16 cellular contexts compared by ENCODE assay signal in genomic region chr7:129898007-129898406, GRCh38.
"Had no signal": no experiment of that assay in that cellular context is flagged by ENCODE, and none has a peak within 500 bp of the region (broad histone marks: within the 10 kb centered on the region; RNA-seq: fewer than 3 reads in every experiment).

No MANE protein-coding gene starts in this region.

- ATAC-seq: foreskin keratinocyte had no signal

- H3K27ac ChIP-seq: foreskin keratinocyte, uterus had no signal

- DNase-seq: activated CD4-positive, alpha-beta T cell treated with anti-CD3 and anti-CD28 coated beads, Interleukin-2, amount 10 ng/mL, durations not matched to agents 24 days and 14 days; activated effector memory CD4-positive, alpha-beta T cell treated with Interleukin-2 at 50 U/mL for 16 hours; activated naive CD4-positive, alpha-beta T cell treated with anti-CD3 and anti-CD28 coated beads, Interleukin-2, amount 50 U/mL, for 16 hours; effector CD8-positive, alpha-beta T cell; foreskin keratinocyte; head of caudate nucleus; left cardiac atrium; posterior cingulate gyrus; right cardiac atrium; small intestine; stimulated activated CD4-positive, alpha-beta T cell treated with anti-CD3 and anti-CD28 coated beads, Interleukin-4, amount 100 ng/mL, for 24 hours; stimulated activated naive CD4-positive, alpha-beta T cell; tibial artery; uterus had no signal

- H3K36me3 ChIP-seq: uterus had no signal

- H3K27me3 Mint-ChIP-seq: activated CD4-positive, alpha-beta T cell treated with anti-CD3 and anti-CD28 coated beads, Interleukin-2, amount 10 ng/mL, durations not matched to agents 24 days and 14 days had no signal

- H3K9me3 Mint-ChIP-seq: activated CD4-positive, alpha-beta T cell treated with anti-CD3 and anti-CD28 coated beads, Interleukin-2, amount 10 ng/mL, durations not matched to agents 24 days and 14 days; T-helper 1 cell treated with Interleukin-12 subunit alpha and Interleukin-12 subunit beta and Interleukin-4 antibody, amounts not matched to agents 30 μg/mL and 1 μg/mL, for 36 hours had no signal

- H3K4me3 Mint-ChIP-seq: activated CD4-positive, alpha-beta T cell treated with anti-CD3 and anti-CD28 coated beads, Interleukin-2, amount 10 ng/mL, durations not matched to agents 24 days and 14 days; T-helper 1 cell treated with Interleukin-12 subunit alpha and Interleukin-12 subunit beta and Interleukin-4 antibody, amounts not matched to agents 30 μg/mL and 1 μg/mL, for 36 hours had no signal

- H3K9me3 ChIP-seq: tibial artery, uterus had no signal

- H3K27me3 ChIP-seq: foreskin keratinocyte, tibial artery, uterus had no signal

- H3K4me3 ChIP-seq: lung, tibial artery, uterus had no signal

- H3K27ac Mint-ChIP-seq: activated CD4-positive, alpha-beta T cell treated with anti-CD3 and anti-CD28 coated beads, Interleukin-2, amount 10 ng/mL, durations not matched to agents 24 days and 14 days; T-helper 1 cell treated with Interleukin-12 subunit alpha and Interleukin-12 subunit beta and Interleukin-4 antibody, amounts not matched to agents 30 μg/mL and 1 μg/mL, for 36 hours had no signal

- H3K4me1 Mint-ChIP-seq: activated CD4-positive, alpha-beta T cell treated with anti-CD3 and anti-CD28 coated beads, Interleukin-2, amount 10 ng/mL, durations not matched to agents 24 days and 14 days had no signal
